ENCODE assay signal across 18 cellular contexts in genomic region chr3:36871379-36872126, GRCh38.
DNase-seq lines count a peak whose midpoint lies in the region; ATAC-seq and TF ChIP-seq lines count a peak whose summit lies in the region.
"Had no signal": no experiment of that assay in that cellular context is flagged by ENCODE, and none has a peak within 500 bp of the region (broad histone marks: within the 10 kb centered on the region; RNA-seq: fewer than 3 reads in every experiment).

No MANE protein-coding gene starts in this region.

- peak; percentile 29; the same call in 1 of the 2 replicates for TF ChIP-seq CTCF in BE2C (IDR thresholded peaks at IDR 0.05; ENCODE audit: low read depth, low read length)
- peak; percentile 7 for TF ChIP-seq CTCF in GM12864 (IDR thresholded peaks at IDR 0.05; ENCODE audit: low read depth, low read length, missing control alignments)
- TF ChIP-seq CTCF in PC-3 (conservative IDR thresholded peaks at IDR 0.05; ENCODE audit: low read depth, low read length) = peak; percentile 27; the same call in 1 of the 2 replicates
- TF ChIP-seq CTCF in fibroblast of the aortic adventitia (IDR thresholded peaks at IDR 0.05; ENCODE audit: insufficient read depth, low read length) = peak; percentile 4
- TF ChIP-seq CTCF in CD4-positive, alpha-beta T cell (IDR thresholded peaks at IDR 0.05) = no peak

- H3K79me2 ChIP-seq in PC-3 (ENCODE audit: low read length) = no peaks in the 10 kb centered on the region

- H3K36me3 ChIP-seq in BE2C (no peaks in the 10 kb centered on the region), PC-3 (ENCODE audit: low read depth, low read length) (no peaks in the 10 kb centered on the region)
- H3K36me3 ChIP-seq: left ventricle myocardium inferior had no signal

- H4K20me1 ChIP-seq in PC-3 (ENCODE audit: low read length) = no peaks in the 10 kb centered on the region

- no TSS peak for BruUV-seq in PC-3 (replicated peaks; lab: Mats Ljungman, UMichigan)

- CTCF ChIA-PET in PC-3 (lab: Charles Lee) = no interaction called here
- CTCF ChIA-PET in CD4-positive, alpha-beta T cell (lab: Charles Lee) = no interaction called here

- H3K9me3 Mint-ChIP-seq in CD4-positive, alpha-beta T cell = no peaks in the 10 kb centered on the region

- no peak overlapping the region for H3K27ac ChIP-seq in PC-3 (ENCODE audit: low read length)
- no peak overlapping the region for H3K27ac ChIP-seq in CD4-positive, alpha-beta T cell (ENCODE audit: low read depth, low read length)
- H3K27ac ChIP-seq: heart right ventricle, left ventricle myocardium inferior, upper lobe of left lung had no signal

- H3K4me3 Mint-ChIP-seq in CD4-positive, alpha-beta T cell = no peak overlapping the region

- H3F3A ChIP-seq in PC-3 (ENCODE audit: low read length, unreplicated experiment) = no peaks in the 10 kb centered on the region

- peaks cover 50% of the 10 kb centered on the region for H3K4me1 Mint-ChIP-seq in CD4-positive, alpha-beta T cell (ENCODE audit: low read depth)

- no peak overlapping the region for H3K4me2 ChIP-seq in PC-3 (ENCODE audit: low read length)

- H3K4me1 ChIP-seq in BE2C = no peaks in the 10 kb centered on the region
- no peaks in the 10 kb centered on the region for H3K4me1 ChIP-seq in PC-3 (ENCODE audit: insufficient read depth, low read length)
- H3K4me1 ChIP-seq: left ventricle myocardium inferior had no signal

- no peak overlapping the region for H2AFZ ChIP-seq in PC-3 (ENCODE audit: low read length)

- intact Hi-C loops in PC-3 (cut with micrococcal nuclease) = no loop called here
- intact Hi-C loops in CD4-positive, alpha-beta T cell (cut with DNase I, micrococcal nuclease) = no loop called here

- H3K27ac Mint-ChIP-seq in CD4-positive, alpha-beta T cell = no peak overlapping the region

- no peaks in the 10 kb centered on the region for H3K27me3 Mint-ChIP-seq in CD4-positive, alpha-beta T cell

- no peaks in the 10 kb centered on the region for H3K9me3 ChIP-seq in BE2C
- H3K9me3 ChIP-seq in PC-3 (ENCODE audit: low read length) = no peaks in the 10 kb centered on the region
- no peaks in the 10 kb centered on the region for H3K9me3 ChIP-seq in CD4-positive, alpha-beta T cell (ENCODE audit: control insufficient read depth, low read length)
- H3K9me3 ChIP-seq: heart right ventricle, left ventricle myocardium inferior, upper lobe of left lung had no signal

- peaks cover 69% of the 10 kb centered on the region for H3K36me3 Mint-ChIP-seq in CD4-positive, alpha-beta T cell (ENCODE audit: low read depth)

- no peaks in the 10 kb centered on the region for H3K9me2 ChIP-seq in PC-3 (replicated peaks; ENCODE audit: low read length)

- DNase-seq in BE2C = no peak
- no peak for DNase-seq in GM12864 (ENCODE audit: low read depth)
- DNase-seq in PC-3 = no peak
- no peak for DNase-seq in fibroblast of the aortic adventitia (ENCODE audit: low read depth)
- no peak for DNase-seq in NCI-H2081 treated with DMSO at 0.1 percent for 48 hours (lab: John Stamatoyannopoulos, UW)
- DNase-seq in NCI-H2029 (lab: John Stamatoyannopoulos, UW) = no peak
- DNase-seq in CD4-positive, alpha-beta T cell = no peak
- no peak for DNase-seq in NCI-H2196 treated with DMSO at 0.1 percent for 48 hours (lab: John Stamatoyannopoulos, UW; ENCODE audit: unreplicated experiment)
- DNase-seq: activated CD4-positive, alpha-beta T cell treated with anti-CD3 and anti-CD28 coated beads for 48 hours; cortex of kidney; EL; heart right ventricle; left ventricle myocardium inferior; NCI-H187; NCI-H524 treated with DMSO at 0.1 percent for 48 hours; nucleus accumbens; Right ventricle myocardium superior; upper lobe of left lung had no signal

- no peak overlapping the region for H3K9ac ChIP-seq in PC-3 (ENCODE audit: low read length)

- H3K27me3 ChIP-seq in BE2C = no peaks in the 10 kb centered on the region
- H3K27me3 ChIP-seq in PC-3 (ENCODE audit: low read length) = no peaks in the 10 kb centered on the region
- no peaks in the 10 kb centered on the region for H3K27me3 ChIP-seq in CD4-positive, alpha-beta T cell (ENCODE audit: control insufficient read depth, insufficient read depth, low read length)
- H3K27me3 ChIP-seq: heart right ventricle, upper lobe of left lung had no signal

- H3K4me3 ChIP-seq in BE2C (ENCODE audit: low read depth, low read length) = no peak overlapping the region
- no peak overlapping the region for H3K4me3 ChIP-seq in GM12864 (ENCODE audit: low read depth, low read length)
- no peak overlapping the region for H3K4me3 ChIP-seq in PC-3 (ENCODE audit: low read length)
- H3K4me3 ChIP-seq in fibroblast of the aortic adventitia (ENCODE audit: low read depth, low read length) = no peak overlapping the region
- H3K4me3 ChIP-seq: heart right ventricle, left ventricle myocardium inferior, upper lobe of left lung had no signal

- POLR2A ChIA-PET in PC-3 (lab: Charles Lee; ENCODE audit: unreplicated experiment) = no interaction called here
- POLR2A ChIA-PET in CD4-positive, alpha-beta T cell (lab: Charles Lee) = no interaction called here

- ATAC-seq in PC-3 = no peak
- ATAC-seq in CD4-positive, alpha-beta T cell (ENCODE audit: poor library complexity) = no peak
- ATAC-seq: heart right ventricle had no signal
